20 cellular contexts compared by ENCODE assay signal in genomic region chr10:110150981-110151380, GRCh38. TPM values are rescaled to one million over a fixed set of nuclear protein-coding genes. Genes with fewer than 3 reads are reported as not detected.
DNase-seq lines count a peak whose midpoint lies in the region; ATAC-seq, FAIRE-seq and TF ChIP-seq lines count a peak whose summit lies in the region.
"Had no signal": no experiment of that assay in that cellular context is flagged by ENCODE, and none has a peak within 500 bp of the region (broad histone marks: within the 10 kb centered on the region; RNA-seq: fewer than 3 reads in every experiment).

No MANE protein-coding gene starts in this region.

- H4K20me1 ChIP-seq in K562 (replicated peaks; ENCODE audit: control insufficient read depth, insufficient read depth, low read length) = no peaks in the 10 kb centered on the region

- POLR2A ChIA-PET in K562 (lab: Yijun Ruan, JAX) = no interaction called here

- no peak for ATAC-seq in K562
- peak; percentile 3 for ATAC-seq in left colon
- ATAC-seq in HG03460 (IDR thresholded peaks at IDR 0.05; ENCODE audit: unreplicated experiment) = no peak
- ATAC-seq: GM12878, SK-N-SH treated with all-trans-retinoic acid at 6 μM for 48 hours had no signal

- DNase-seq in H7 (peak; percentile 26), K562 (ENCODE audit: extremely low read depth in 1 of 4, low spot score in 3 of 4) (no peak), left colon (no peak), retina (peak; percentile 32), medulla oblongata (ENCODE audit: extremely low spot score) (no peak), hippocampal formation (lab: John Stamatoyannopoulos, UW) (no peak)
- DNase-seq: AML-193; CD4-positive, alpha-beta T cell; EL; NCI-H1417 treated with DMSO at 0.1 percent for 48 hours; NCI-H187 treated with DMSO at 0.1 percent for 48 hours; NCI-H226; NCI-H524; SIG-M5 had no signal

- 0 out of 2 replicates have a peak overlapping the region, but pooled peaks have one; percentile 8 for H2AFZ ChIP-seq in K562 (ENCODE audit: low read depth, low read length)
- H2AFZ ChIP-seq: PC-9 had no signal

- H3K9me3 ChIP-seq in K562 (replicated peaks; ENCODE audit: control insufficient read depth, insufficient read depth, low read depth, low read length) = no peaks in the 10 kb centered on the region

- H3K4me3 ChIP-seq in H7 (ENCODE audit: insufficient read depth, low read depth, low read length) = no peak overlapping the region
- no peak overlapping the region for H3K4me3 ChIP-seq in K562
- H3K4me3 ChIP-seq: GM12878, PC-9 had no signal

- no peak for TF ChIP-seq POLR2A in K562 (conservative IDR thresholded peaks at IDR 0.05)

- H3K9ac ChIP-seq in K562 (ENCODE audit: insufficient read depth in 1 of 2, low read depth in 2 of 2, low read length in 2 of 2) = no peak overlapping the region
- H3K9ac ChIP-seq: KMS-11 had no signal

- no peaks in the 10 kb centered on the region for H3K9me1 ChIP-seq in K562 (ENCODE audit: control insufficient read depth, insufficient read depth, low read length)

- CTCF ChIA-PET in K562 (lab: Yijun Ruan, JAX; ENCODE audit: low intra/inter-chr PET ratio) = interaction anchor here (0.7 kb wide), 1 partner anchor 17 kb away, joined by 3 read pairs; no protein-coding TSS in a partner anchor

- H3K79me2 ChIP-seq in K562 (ENCODE audit: control insufficient read depth, insufficient read depth, low read length) = no peaks in the 10 kb centered on the region

- TF ChIP-seq CTCF in K562 (IDR thresholded peaks at IDR 0.05 in 2 of 3, conservative IDR thresholded peaks at IDR 0.05 in 1 of 3; ENCODE audit: insufficient read depth in 2 of 3, low read depth in 1 of 3, low read length in 3 of 3) = no peak

- 56% methylated on average over 3 of the region's 6 CpGs for WGBS in K562 (ENCODE audit: insufficient coverage, low coverage, missing lambda C conversion rate)

- in situ Hi-C loops in K562 (cut with MboI) = no loop called here

- intact Hi-C loops in K562 (cut with micrococcal nuclease) (no loop called here), left colon (cut with DNase I, micrococcal nuclease) (no loop called here)

- H3K27ac ChIP-seq in K562 (ENCODE audit: extremely low read depth, low read depth, low read length) = no peak overlapping the region
- H3K27ac ChIP-seq: KMS-11, PC-9, RWPE1 had no signal

- no peak for TF ChIP-seq RAD21 in K562 (CRISPR knock-in tag; conservative IDR thresholded peaks at IDR 0.05 in 1 of 2, IDR thresholded peaks at IDR 0.05 in 1 of 2)

- no peak for FAIRE-seq in K562 (lab: Jason Lieb, UNC)
- FAIRE-seq: GM12878 had no signal

- TF ChIP-seq EP300 in K562 (IDR thresholded peaks at IDR 0.05; ENCODE audit: low read length) = no peak

- H3K4me2 ChIP-seq in K562 (ENCODE audit: insufficient read depth, low read length) = no peak overlapping the region
- H3K4me2 ChIP-seq: KMS-11, PC-9 had no signal

- BruUV-seq in K562 (replicated peaks; lab: Mats Ljungman, UMichigan) = no TSS peak

- H3K27me3 ChIP-seq in H7 (ENCODE audit: control insufficient read depth, insufficient read depth, low read length) (peaks cover 2% of the 10 kb centered on the region), K562 (ENCODE audit: control insufficient read depth in 2 of 2, insufficient read depth in 2 of 2, low read length in 2 of 2) (no peaks in the 10 kb centered on the region; a peak in 1 of 5 replicates)

- peaks cover 12 to 26% of the 10 kb centered on the region in 2 experiments; a peak in 4 of 5 replicates for H3K4me1 ChIP-seq in K562 (replicated peaks in 1 of 2; ENCODE audit: control insufficient read depth in 2 of 2, insufficient read depth in 2 of 2, low read length in 2 of 2)

- no peaks in the 10 kb centered on the region for H3K36me3 ChIP-seq in H7 (replicated peaks; ENCODE audit: control insufficient read depth, insufficient read depth, low read length)
- no peaks in the 10 kb centered on the region for H3K36me3 ChIP-seq in K562 (ENCODE audit: control insufficient read depth, insufficient read depth, low read length)

TF ChIP-seq in K562, 482 proteins besides CTCF, POLR2A, EP300 and RAD21:
- TF ChIP-seq ZBTB34 (CRISPR knock-in tag; IDR thresholded peaks at IDR 0.05) (no peak), BCL6 (CRISPR knock-in tag; IDR thresholded peaks at IDR 0.05) (no peak), SRSF7 (optimal IDR thresholded peaks at IDR 0.05; ENCODE audit: low read depth, low read length) (no peak), ZNF551 (CRISPR knock-in tag; IDR thresholded peaks at IDR 0.05) (no peak), XRCC5 (IDR thresholded peaks at IDR 0.05; ENCODE audit: low read depth, low read length) (no peak), ZNF224 (CRISPR knock-in tag; IDR thresholded peaks at IDR 0.05) (no peak), HCFC1 (IDR thresholded peaks at IDR 0.05; ENCODE audit: low read depth, low read length) (no peak), TRIM28 (IDR thresholded peaks at IDR 0.05) (no peak), E2F4 (CRISPR knock-in tag; IDR thresholded peaks at IDR 0.05; ENCODE audit: low read depth) (no peak), POLR2G (IDR thresholded peaks at IDR 0.05; ENCODE audit: low read depth, low read length) (no peak), CCAR2 (IDR thresholded peaks at IDR 0.05; ENCODE audit: low read depth, low read length) (no peak), EZH2 (IDR thresholded peaks at IDR 0.05; ENCODE audit: borderline replicate concordance, low read depth, low read length) (no peak), ZBED1 (IDR thresholded peaks at IDR 0.05) (no peak), PRPF4 (IDR thresholded peaks at IDR 0.05; ENCODE audit: insufficient read depth, low read depth, low read length, poor library complexity, severe bottlenecking) (no peak), CBX5 (IDR thresholded peaks at IDR 0.05; ENCODE audit: borderline replicate concordance, low read depth) (no peak), HSF4 (CRISPR knock-in tag; IDR thresholded peaks at IDR 0.05; ENCODE audit: borderline replicate concordance) (no peak)

RNA-seq across cellular contexts. Expression of gene MXI1, which starts 56.4 kb away (rescaled TPM):
- total RNA-seq in H7 (2014; rRNA removed; shearing (Covaris generic)) = 9.2 and 10.3 TPM in 2 replicates
- total RNA-seq in K562 (2011; cell fraction: chromatin; rRNA removed; ENCODE audit: low replicate concordance) = 6.0 and 16.1 TPM in 2 replicates
- 4.0 and 5.7 TPM in 2 replicates for total RNA-seq in K562 (2011; cell fraction: nucleolus; rRNA removed)
- total RNA-seq in K562 (2011; cell fraction: nucleoplasm; rRNA removed) = 9.7 and 17.9 TPM in 2 replicates
- total RNA-seq in K562 (2014; rRNA removed) (14.3 and 18.2 TPM in 2 replicates), K562 (2014; rRNA removed; fragmentation: Illumina TruSeq; extraction: Trizol) (14.8 and 21.2 TPM in 2 replicates), K562 (2015; rRNA removed; fragmentation: Illumina TruSeq; extraction: Trizol) (8.0 and 9.1 TPM in 2 replicates), K562 (2021) (16.4 and 17.8 TPM in 2 replicates), left colon (100 to 1,000 TPM; 134 to 154 TPM)
- polyA plus RNA-seq in K562 (2011; rRNA removed) (23.7 and 24.4 TPM in 2 replicates), K562 (2014; fragmentation: Illumina TruSeq; extraction: Trizol) (13.7 and 17.6 TPM in 2 replicates), K562 (2014; fragmentation: Nextera tagmentation; extraction: Ambion mirVana) (10 to 100 TPM; 11.4 to 15.8 TPM), K562 (2014; rRNA removed) (12.9 and 13.4 TPM in 2 replicates)
- 10.5 and 13.2 TPM in 2 replicates for polyA plus RNA-seq in K562 (2011; cell fraction: cytosol; rRNA removed)
- 18.3 and 28.9 TPM in 2 replicates for polyA plus RNA-seq in K562 (2011; cell fraction: nucleus; rRNA removed)
- polyA plus RNA-seq in K562 (2012) = 12.3 and 13.1 TPM in 2 replicates
- polyA minus RNA-seq in K562 (2011; rRNA and poly(A)+ RNA removed) = 27.0 and 27.3 TPM in 2 replicates
- polyA minus RNA-seq in K562 (2011; cell fraction: cytosol; rRNA and poly(A)+ RNA removed) = 17.8 and 21.1 TPM in 2 replicates
- 5.9 and 12.3 TPM in 2 replicates for polyA minus RNA-seq in K562 (2011; cell fraction: nucleus; rRNA and poly(A)+ RNA removed)

Comparison
In these comparisons a context has a peak if more than half of its experiments do, and no peak if none do; other contexts are left out.
1. DNase-seq: peak in H7 (single experiment) and retina (single experiment); none in K562 (0 of 4), left colon (0 of 2), medulla oblongata (single experiment) and hippocampal formation (0 of 2).
2. RNA of gene MXI1, which starts 56.4 kb away (total RNA-seq): 134 to 154 TPM in left colon; 4.0 to 21.2 TPM in K562 and 9.2 to 10.3 TPM in H7; every median in the first group is over 4 times any median in the second.